ENCODE assay signal across 26 cellular contexts in the genomic region with DNA sequence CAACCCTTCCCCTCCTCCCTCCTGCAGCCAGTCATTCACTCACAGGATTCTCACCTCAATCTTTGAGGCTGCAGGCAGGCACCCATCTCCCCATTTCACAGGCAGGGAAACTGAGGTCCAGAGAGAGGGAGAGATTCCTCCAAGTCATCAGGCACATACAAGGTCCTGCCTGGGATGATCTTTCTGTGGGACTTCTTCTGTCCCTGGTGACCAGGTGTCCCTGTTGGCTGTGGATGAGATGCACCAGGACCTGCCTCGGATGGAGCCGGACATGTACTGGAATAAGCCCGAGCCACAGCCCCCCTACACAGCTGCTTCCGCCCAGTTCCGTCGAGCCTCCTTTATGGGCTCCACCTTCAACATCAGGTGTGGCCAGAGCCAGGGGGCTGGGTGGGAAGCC. TPM values are rescaled to one million over a fixed set of nuclear protein-coding genes. Genes with fewer than 3 reads are reported as not detected.
DNase-seq lines count a peak whose midpoint lies in the region; ATAC-seq and TF ChIP-seq lines count a peak whose summit lies in the region.
"Had no signal": no experiment of that assay in that cellular context is flagged by ENCODE, and none has a peak within 500 bp of the region (broad histone marks: within the 10 kb centered on the region; RNA-seq: fewer than 3 reads in every experiment).

No MANE protein-coding gene starts in this region.

- in situ Hi-C loops in GM13976 (cut with MboI; ENCODE audit: low sequenced_read_pairs, unreplicated experiment) = loop anchor here (10.0 kb wide), 1 partner anchor 115 kb away; no protein-coding TSS in a partner anchor

- H3K9me3 ChIP-seq in right atrium auricular region (no peaks in the 10 kb centered on the region), breast epithelium (no peaks in the 10 kb centered on the region)
- H3K9me3 ChIP-seq: gastrocnemius medialis, pancreas, thyroid gland had no signal

- H3K27me3 ChIP-seq in right atrium auricular region (no peaks in the 10 kb centered on the region), breast epithelium (no peaks in the 10 kb centered on the region)
- H3K27me3 ChIP-seq: pancreas, thyroid gland had no signal

- H3K4me1 ChIP-seq in right atrium auricular region = peaks cover 0 to 63% of the 10 kb centered on the region in 2 donors
- H3K4me1 ChIP-seq in breast epithelium = peaks cover 10 to 16% of the 10 kb centered on the region in 2 donors

- no peak for TF ChIP-seq POLR2A in breast epithelium (IDR thresholded peaks at IDR 0.05)

- H3K27ac ChIP-seq in right atrium auricular region (peak overlapping the region in 1 of 2 donors; percentile 99), breast epithelium (peak overlapping the region; percentile 12 to 25)
- H3K27ac ChIP-seq: pancreas, thyroid gland had no signal

- H3K4me1 Mint-ChIP-seq in natural killer cell treated with Interleukin-12 subunit alpha and Interleukin-12 subunit beta and Interleukin-15 and Interleukin-18, amount 100 ng/mL, for 72 hours (ENCODE audit: low read depth in 2 of 2) = peaks cover 30 to 36% of the 10 kb centered on the region in 2 donors

- H3K36me3 ChIP-seq in right atrium auricular region (peaks cover 29% of the 10 kb centered on the region), breast epithelium (no peaks in the 10 kb centered on the region)

- intact Hi-C loops in Right ventricle myocardium inferior (cut with DNase I) = loop anchor here (10.0 kb wide), 1 partner anchor 95 kb away; no protein-coding TSS in a partner anchor
- intact Hi-C loops in breast epithelium (cut with DNase I; ENCODE audit: low total_unique reads) = loop anchor here (10.0 kb wide), 1 partner anchor 125 kb away; no protein-coding TSS in a partner anchor

- H3K27ac Mint-ChIP-seq in natural killer cell treated with Interleukin-12 subunit alpha and Interleukin-12 subunit beta and Interleukin-15 and Interleukin-18, amount 100 ng/mL, for 72 hours = peak overlapping the region in 1 of 2 donors; percentile 61
- H3K27ac Mint-ChIP-seq: CD8-positive, alpha-beta T cell; H9 had no signal

- no peak overlapping the region for H3K4me3 Mint-ChIP-seq in natural killer cell treated with Interleukin-12 subunit alpha and Interleukin-12 subunit beta and Interleukin-15 and Interleukin-18, amount 100 ng/mL, for 72 hours
- H3K4me3 Mint-ChIP-seq: CD8-positive, alpha-beta T cell; H9; naive thymus-derived CD4-positive, alpha-beta T cell; stimulated activated memory B cell treated with anti-CD40 and anti-IgM and Interleukin-4, amounts not matched to agents 10 μg/mL and 1 μg/mL and 100 μg/mL, for 72 hours had no signal

- ATAC-seq in Right ventricle myocardium inferior = no peak
- no peak for ATAC-seq in natural killer cell treated with Interleukin-12 subunit alpha and Interleukin-12 subunit beta and Interleukin-15 and Interleukin-18, amount 100 ng/mL, for 72 hours
- no peak for ATAC-seq in GM19395 (IDR thresholded peaks at IDR 0.05; ENCODE audit: unreplicated experiment)
- ATAC-seq in GM18520 (IDR thresholded peaks at IDR 0.05; ENCODE audit: unreplicated experiment) = no peak
- ATAC-seq: CD8-positive, alpha-beta T cell; esophagus mucosa; gastrocnemius medialis; naive thymus-derived CD4-positive, alpha-beta T cell; pancreas; stimulated activated memory B cell treated with anti-CD40 and anti-IgM and Interleukin-4, amounts not matched to agents 10 μg/mL and 1 μg/mL and 100 μg/mL, for 72 hours had no signal

- H3K4me3 ChIP-seq in right atrium auricular region (no peak overlapping the region), breast epithelium (no peak overlapping the region)
- H3K4me3 ChIP-seq: gastrocnemius medialis, pancreas, thyroid gland had no signal

- H3K27me3 Mint-ChIP-seq in natural killer cell treated with Interleukin-12 subunit alpha and Interleukin-12 subunit beta and Interleukin-15 and Interleukin-18, amount 100 ng/mL, for 72 hours = no peaks in the 10 kb centered on the region
- H3K27me3 Mint-ChIP-seq: stimulated activated memory B cell treated with anti-CD40 and anti-IgM and Interleukin-4, amounts not matched to agents 10 μg/mL and 1 μg/mL and 100 μg/mL, for 72 hours had no signal

- TF ChIP-seq CTCF in right atrium auricular region (IDR thresholded peaks at IDR 0.05) (no peak), breast epithelium (IDR thresholded peaks at IDR 0.05) (no peak), GM13976 (IDR thresholded peaks at IDR 0.05; ENCODE audit: borderline replicate concordance, control extremely low read depth, extremely low read depth, insufficient read depth, missing control alignments) (no peak)

- peaks cover 14% of the 10 kb centered on the region for H3K36me3 Mint-ChIP-seq in natural killer cell treated with Interleukin-12 subunit alpha and Interleukin-12 subunit beta and Interleukin-15 and Interleukin-18, amount 100 ng/mL, for 72 hours

- no peaks in the 10 kb centered on the region for H3K9me3 Mint-ChIP-seq in natural killer cell treated with Interleukin-12 subunit alpha and Interleukin-12 subunit beta and Interleukin-15 and Interleukin-18, amount 100 ng/mL, for 72 hours
- H3K9me3 Mint-ChIP-seq: CD8-positive, alpha-beta T cell; H9; stimulated activated memory B cell treated with anti-CD40 and anti-IgM and Interleukin-4, amounts not matched to agents 10 μg/mL and 1 μg/mL and 100 μg/mL, for 72 hours had no signal

- DNase-seq in right atrium auricular region (ENCODE audit: low spot score) (peak; percentile 56), Right ventricle myocardium inferior (ENCODE audit: missing footprints) (no peak), breast epithelium (ENCODE audit: low spot score in 2 of 2) (no peak), NCI-H82 treated with DMSO at 0.1 percent for 48 hours (lab: John Stamatoyannopoulos, UW; ENCODE audit: unreplicated experiment) (no peak), GM13976 (ENCODE audit: low spot score) (no peak)
- peak; percentile 8 for DNase-seq in natural killer cell treated with Interleukin-12 subunit alpha and Interleukin-12 subunit beta and Interleukin-15 and Interleukin-18, amount 100 ng/mL, for 72 hours (ENCODE audit: low spot score)
- DNase-seq: activated CD4-positive, alpha-beta T cell treated with anti-CD3 and anti-CD28 coated beads for 4 hours; activated naive CD4-positive, alpha-beta T cell treated with Interleukin-2 at 50 U/mL for 16 hours; anterior cingulate cortex; CD8-positive, alpha-beta T cell; central memory CD4-positive, alpha-beta T cell; DMS79 treated with DMSO at 0.1 percent for 48 hours; gastrocnemius medialis; kidney glomerular epithelial cell; mesendoderm; NCI-H1417 treated with DMSO at 0.1 percent for 48 hours; NCI-H524 treated with DMSO at 0.1 percent for 48 hours; SHP77; thyroid gland had no signal

RNA-seq across cellular contexts. Expression of a gene that starts 7.8 kb away (rescaled TPM):
- 1,000 to 10,000 TPM; 2,265 to 2,787 TPM for total RNA-seq in right atrium auricular region
- 2,493 TPM for total RNA-seq in Right ventricle myocardium inferior
- total RNA-seq in breast epithelium = 1,000 to 10,000 TPM; 2,151 to 6,439 (median 3,491) TPM
- total RNA-seq in natural killer cell treated with Interleukin-12 subunit alpha and Interleukin-12 subunit beta and Interleukin-15 and Interleukin-18, amount 100 ng/mL, for 72 hours = over 10,000 TPM in 1 of 2 donors, 1,000 to 10,000 TPM in 1; 5,097 to 40,662 TPM

RNA-seq across cellular contexts. Expression of a gene that starts 9.5 kb away (rescaled TPM):
- total RNA-seq in right atrium auricular region (1 to 10 TPM; 1.3 to 4.7 TPM), Right ventricle myocardium inferior (1.9 TPM), breast epithelium (10 to 100 TPM in 1 of 3 donors, 1 to 10 TPM in 2; 3.7 to 10.1 (median 5.9) TPM)
- total RNA-seq in natural killer cell treated with Interleukin-12 subunit alpha and Interleukin-12 subunit beta and Interleukin-15 and Interleukin-18, amount 100 ng/mL, for 72 hours = 1 to 10 TPM; 1.0 to 1.9 TPM

RNA-seq across cellular contexts. Expression of a gene that starts 42.3 kb away (rescaled TPM):
- 10 to 100 TPM in 1 of 2 donors, 1 to 10 TPM in 1; 4.3 to 16.8 TPM for total RNA-seq in right atrium auricular region
- total RNA-seq in Right ventricle myocardium inferior = 14.0 TPM
- total RNA-seq in breast epithelium = 10 to 100 TPM; 11.7 to 27.9 (median 22.6) TPM
- not detected for total RNA-seq in natural killer cell treated with Interleukin-12 subunit alpha and Interleukin-12 subunit beta and Interleukin-15 and Interleukin-18, amount 100 ng/mL, for 72 hours
- total RNA-seq: CD8-positive, alpha-beta T cell had no signal

Comparison
In these comparisons a context has a peak if more than half of its experiments do, and no peak if none do; other contexts are left out.
1. DNase-seq: peak in right atrium auricular region (single experiment) and natural killer cell treated with Interleukin-12 subunit alpha and Interleukin-12 subunit beta and Interleukin-15 and Interleukin-18, amount 100 ng/mL, for 72 hours (single experiment); none in Right ventricle myocardium inferior (single experiment), breast epithelium (0 of 2), NCI-H82 treated with DMSO at 0.1 percent for 48 hours (single experiment) and GM13976 (single experiment).
2. RNA of a gene that starts 42.3 kb away (total RNA-seq): 11.7 to 27.9 TPM in breast epithelium, 4.3 to 16.8 TPM in right atrium auricular region and 14.0 TPM in Right ventricle myocardium inferior (single experiment); not detected in natural killer cell treated with Interleukin-12 subunit alpha and Interleukin-12 subunit beta and Interleukin-15 and Interleukin-18, amount 100 ng/mL, for 72 hours; every median in the first group is over 4 times any median in the second.